1 cellular context compared by ENCODE assay signal in genomic region chr2:85354286-85355072, GRCh38.
A peak's percentile ranks its signal among the peaks of the same experiment; 100 is the strongest.
TF ChIP-seq lines count a peak whose summit lies in the region.

ELMOD3 (plus strand) TSS chr2:85354769; CDS start chr2:85357199, 2,430 bp downstream.
RETSAT (minus strand) TSS chr2:85354528; CDS start chr2:85354507, 21 bp downstream.

TF ChIP-seq in K562, 482 proteins besides CTCF, POLR2A, EP300 and RAD21 (continued from another document and continues in another):
- TF ChIP-seq ZBTB49 (CRISPR knock-in tag; IDR thresholded peaks at IDR 0.05; ENCODE audit: borderline replicate concordance) = no peak
- TF ChIP-seq CREB1 (IDR thresholded peaks at IDR 0.05) = no peak; the same call in 1 of the 2 replicates
- TF ChIP-seq CREB1 (CRISPR knock-in tag; IDR thresholded peaks at IDR 0.05) = peak; percentile 61; the same call in 1 of the 2 replicates
- peak; percentile 63 for TF ChIP-seq PRDM10 (IDR thresholded peaks at IDR 0.05; ENCODE audit: partially characterized antibody)
- TF ChIP-seq MBD2 (IDR thresholded peaks at IDR 0.05; ENCODE audit: borderline replicate concordance, low read depth) = peak; percentile 81; the same call in 1 of the 2 replicates
- no peak for TF ChIP-seq ZNF217 (CRISPR knock-in tag; IDR thresholded peaks at IDR 0.05)
- no peak for TF ChIP-seq ZNF277 (CRISPR knock-in tag; IDR thresholded peaks at IDR 0.05; ENCODE audit: borderline replicate concordance)
- no peak for TF ChIP-seq ZNF384 (IDR thresholded peaks at IDR 0.05; ENCODE audit: low read depth, low read length)
- TF ChIP-seq SREBF1 (IDR thresholded peaks at IDR 0.05; ENCODE audit: borderline replicate concordance, low read depth, low read length) = peak; percentile 92; the same call in 1 of the 2 replicates
- no peak for TF ChIP-seq SRSF1 (IDR thresholded peaks at IDR 0.05; ENCODE audit: low read depth, low read length)
- TF ChIP-seq POLR2G (IDR thresholded peaks at IDR 0.05; ENCODE audit: low read depth, low read length) = peak; percentile 99
- TF ChIP-seq TAF1 (IDR thresholded peaks at IDR 0.05; ENCODE audit: control insufficient read depth, extremely low read depth, insufficient read depth, low read length, severe bottlenecking) = peak; percentile 87
- TF ChIP-seq ZMIZ1 (IDR thresholded peaks at IDR 0.05; ENCODE audit: low read depth in 2 of 2, low read length in 2 of 2) = peak in 1 of 2 experiments; percentile 41; a peak in 1 of 4 replicates
- TF ChIP-seq ZNF717 (CRISPR knock-in tag; IDR thresholded peaks at IDR 0.05) = no peak
- no peak for TF ChIP-seq MYBL2 (IDR thresholded peaks at IDR 0.05; ENCODE audit: low read depth)
- TF ChIP-seq MYBL2 (CRISPR knock-in tag; IDR thresholded peaks at IDR 0.05; ENCODE audit: borderline replicate concordance) = no peak
- TF ChIP-seq MTA1 (IDR thresholded peaks at IDR 0.05; ENCODE audit: borderline replicate concordance) = 0 out of 2 replicates have a peak, but pooled peaks have one; percentile 7
- TF ChIP-seq ARID2 (IDR thresholded peaks at IDR 0.05) = no peak
- TF ChIP-seq, protein P1, sequence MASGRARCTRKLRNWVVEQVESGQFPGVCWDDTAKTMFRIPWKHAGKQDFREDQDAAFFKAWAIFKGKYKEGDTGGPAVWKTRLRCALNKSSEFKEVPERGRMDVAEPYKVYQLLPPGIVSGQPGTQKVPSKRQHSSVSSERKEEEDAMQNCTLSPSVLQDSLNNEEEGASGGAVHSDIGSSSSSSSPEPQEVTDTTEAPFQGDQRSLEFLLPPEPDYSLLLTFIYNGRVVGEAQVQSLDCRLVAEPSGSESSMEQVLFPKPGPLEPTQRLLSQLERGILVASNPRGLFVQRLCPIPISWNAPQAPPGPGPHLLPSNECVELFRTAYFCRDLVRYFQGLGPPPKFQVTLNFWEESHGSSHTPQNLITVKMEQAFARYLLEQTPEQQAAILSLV (tag; IDR thresholded peaks at IDR 0.05) = no peak
- TF ChIP-seq ZNF609 (CRISPR knock-in tag; IDR thresholded peaks at IDR 0.05; ENCODE audit: borderline replicate concordance) = no peak
- peak in 1 of 2 experiments; percentile 56; a peak in 2 of 4 replicates for TF ChIP-seq SRF (CRISPR knock-in tag; IDR thresholded peaks at IDR 0.05)
- no peak for TF ChIP-seq ZNF253 (CRISPR knock-in tag; conservative IDR thresholded peaks at IDR 0.05)
- no peak for TF ChIP-seq ZNF57 (CRISPR knock-in tag; IDR thresholded peaks at IDR 0.05)
- no peak for TF ChIP-seq RUNX1 (IDR thresholded peaks at IDR 0.05; ENCODE audit: low read depth)
- TF ChIP-seq KDM5B (IDR thresholded peaks at IDR 0.05; ENCODE audit: insufficient replicate concordance, low read depth, low read length) = peak; percentile 98
- TF ChIP-seq SAP30 (IDR thresholded peaks at IDR 0.05; ENCODE audit: borderline replicate concordance, insufficient read depth, low read depth, low read length, poor library complexity, severe bottlenecking) = peak; percentile 34
- TF ChIP-seq EZH2 (IDR thresholded peaks at IDR 0.05; ENCODE audit: borderline replicate concordance, low read depth, low read length) = no peak
- TF ChIP-seq, protein P2, sequence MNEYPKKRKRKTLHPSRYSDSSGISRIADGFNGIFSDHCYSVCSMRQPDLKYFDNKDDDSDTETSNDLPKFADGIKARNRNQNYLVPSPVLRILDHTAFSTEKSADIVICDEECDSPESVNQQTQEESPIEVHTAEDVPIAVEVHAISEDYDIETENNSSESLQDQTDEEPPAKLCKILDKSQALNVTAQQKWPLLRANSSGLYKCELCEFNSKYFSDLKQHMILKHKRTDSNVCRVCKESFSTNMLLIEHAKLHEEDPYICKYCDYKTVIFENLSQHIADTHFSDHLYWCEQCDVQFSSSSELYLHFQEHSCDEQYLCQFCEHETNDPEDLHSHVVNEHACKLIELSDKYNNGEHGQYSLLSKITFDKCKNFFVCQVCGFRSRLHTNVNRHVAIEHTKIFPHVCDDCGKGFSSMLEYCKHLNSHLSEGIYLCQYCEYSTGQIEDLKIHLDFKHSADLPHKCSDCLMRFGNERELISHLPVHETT (CRISPR knock-in tag; conservative IDR thresholded peaks at IDR 0.05 in 1 of 2, IDR thresholded peaks at IDR 0.05 in 1 of 2) = peak; percentile 36 to 80; a peak in 2 of 4 replicates
- TF ChIP-seq ZBTB1 (CRISPR knock-in tag; IDR thresholded peaks at IDR 0.05; ENCODE audit: borderline replicate concordance, low read depth) = peak; percentile 78; the same call in 1 of the 2 replicates
- TF ChIP-seq HCFC1 (IDR thresholded peaks at IDR 0.05; ENCODE audit: low read depth, low read length) = peak; percentile 99
- no peak for TF ChIP-seq NR2F6 (CRISPR knock-in tag; IDR thresholded peaks at IDR 0.05)
- TF ChIP-seq ZNF143 (CRISPR knock-in tag; IDR thresholded peaks at IDR 0.05) = peak; percentile 96
- TF ChIP-seq SNAPC5 (CRISPR knock-in tag; IDR thresholded peaks at IDR 0.05) = no peak
- TF ChIP-seq RAD51 (IDR thresholded peaks at IDR 0.05; ENCODE audit: borderline replicate concordance, low read depth) = no peak
- TF ChIP-seq SRSF3 (IDR thresholded peaks at IDR 0.05; ENCODE audit: insufficient read depth, low read length) = no peak
- no peak for TF ChIP-seq KLF13 (tag; IDR thresholded peaks at IDR 0.05; ENCODE audit: borderline replicate concordance, low read depth)
- no peak for TF ChIP-seq DPF2 (IDR thresholded peaks at IDR 0.05)
- TF ChIP-seq PHF8 (IDR thresholded peaks at IDR 0.05; ENCODE audit: borderline replicate concordance, low read length) = peak; percentile 97
- peak; percentile 60; the same call in 1 of the 2 replicates for TF ChIP-seq CTBP1 (IDR thresholded peaks at IDR 0.05; ENCODE audit: borderline replicate concordance)
- no peak for TF ChIP-seq ZNF699 (CRISPR knock-in tag; IDR thresholded peaks at IDR 0.05; ENCODE audit: insufficient replicate concordance)
- peak; percentile 79 for TF ChIP-seq GTF2B (IDR thresholded peaks at IDR 0.05; ENCODE audit: extremely low read depth, insufficient read length)
- no peak for TF ChIP-seq E2F3 (CRISPR knock-in tag; IDR thresholded peaks at IDR 0.05)
- TF ChIP-seq FOXJ3 (CRISPR knock-in tag; IDR thresholded peaks at IDR 0.05) = no peak
- TF ChIP-seq DDX20 (tag; IDR thresholded peaks at IDR 0.05; ENCODE audit: low read depth) = no peak
- no peak for TF ChIP-seq ZNF3 (CRISPR knock-in tag; IDR thresholded peaks at IDR 0.05)
- no peak for TF ChIP-seq CHCHD3 (CRISPR knock-in tag; IDR thresholded peaks at IDR 0.05)
